1 cellular context compared by ENCODE assay signal in the genomic region with DNA sequence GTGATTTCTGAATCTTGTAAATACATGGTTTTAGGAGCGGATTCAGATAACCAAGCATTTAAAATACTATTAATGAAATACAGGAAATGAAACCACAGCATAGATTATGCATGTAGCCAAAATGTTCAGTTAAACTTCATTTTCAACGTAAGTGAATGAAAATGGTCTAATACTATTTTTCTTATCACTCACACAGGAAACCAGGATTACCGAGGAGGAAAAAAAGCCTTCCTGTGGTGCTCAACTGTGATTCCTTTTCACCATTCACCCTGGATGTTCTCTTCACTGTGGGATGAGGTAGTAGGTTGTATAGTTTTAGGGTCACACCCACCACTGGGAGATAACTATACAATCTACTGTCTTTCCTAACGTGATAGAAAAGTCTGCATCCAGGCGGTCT.
TF ChIP-seq lines count a peak whose summit lies in the region.

No MANE protein-coding gene starts in this region.

TF ChIP-seq in IMR-90, 13 proteins besides CTCF, POLR2A, EP300 and RAD21 (continued from another document):
- TF ChIP-seq USF2 (IDR thresholded peaks at IDR 0.05; ENCODE audit: low read depth, low read length), result no peak
- no peak for TF ChIP-seq CEBPB (IDR thresholded peaks at IDR 0.05; ENCODE audit: low read depth, low read length)
- TF ChIP-seq CHD1 (IDR thresholded peaks at IDR 0.05; ENCODE audit: low read depth, low read length), result no peak
- no peak for TF ChIP-seq FOS (IDR thresholded peaks at IDR 0.05; ENCODE audit: low read depth, low read length)
- no peak for TF ChIP-seq MXI1 (IDR thresholded peaks at IDR 0.05; ENCODE audit: borderline replicate concordance, low read depth, low read length)
- no peak for TF ChIP-seq MAZ (IDR thresholded peaks at IDR 0.05; ENCODE audit: borderline replicate concordance, low read depth, low read length)
- TF ChIP-seq NFE2L2 (IDR thresholded peaks at IDR 0.05; ENCODE audit: low read depth, low read length), result no peak
- no peak for TF ChIP-seq BHLHE40 (IDR thresholded peaks at IDR 0.05; ENCODE audit: low read depth, low read length)
- TF ChIP-seq RFX5 (IDR thresholded peaks at IDR 0.05; ENCODE audit: low read depth, low read length), result no peak
- no peak for TF ChIP-seq RCOR1 (IDR thresholded peaks at IDR 0.05; ENCODE audit: insufficient replicate concordance, low read length)
